In genomic region chr16:69482410-69482951, GRCh38 we compare ENCODE assay signal across 9 cellular contexts. TPM values are rescaled to one million over a fixed set of nuclear protein-coding genes. Genes with fewer than 3 reads are reported as not detected.
A peak's percentile ranks its signal among the peaks of the same experiment; 100 is the strongest.
DNase-seq lines count a peak whose midpoint lies in the region; ATAC-seq and TF ChIP-seq lines count a peak whose summit lies in the region.
"Had no signal": no experiment of that assay in that cellular context is flagged by ENCODE, and none has a peak within 500 bp of the region (broad histone marks: within the 10 kb centered on the region; RNA-seq: fewer than 3 reads in every experiment).

No MANE protein-coding gene starts in this region.

- peaks cover 2 to 13% of the 10 kb centered on the region in 2 donors for H3K4me1 ChIP-seq in ascending aorta
- peaks cover 11% of the 10 kb centered on the region for H3K4me1 ChIP-seq in testis

- no peaks in the 10 kb centered on the region for H3K9me3 ChIP-seq in ascending aorta
- H3K9me3 ChIP-seq in testis, result no peaks in the 10 kb centered on the region

- ATAC-seq in GM21723 (IDR thresholded peaks at IDR 0.05; ENCODE audit: unreplicated experiment) (no peak), HG03159 (IDR thresholded peaks at IDR 0.05; ENCODE audit: unreplicated experiment) (no peak), HG03378 (IDR thresholded peaks at IDR 0.05; ENCODE audit: unreplicated experiment) (no peak)

- peak overlapping the region; percentile 85 to 88 for H3K27ac ChIP-seq in ascending aorta
- peak overlapping the region; percentile 46 to 72 for H3K27ac ChIP-seq in testis

- peak overlapping the region in 1 of 2 donors; percentile 55 for H3K4me3 ChIP-seq in ascending aorta
- no peak overlapping the region for H3K4me3 ChIP-seq in testis

- 33 to 50% methylated on average over 4 to 10 of the region's 10 CpGs for WGBS in testis, 2 donors

- H3K27me3 ChIP-seq in ascending aorta, result no peaks in the 10 kb centered on the region
- H3K27me3 ChIP-seq in testis, result no peaks in the 10 kb centered on the region

- no peak for TF ChIP-seq POLR2A in testis (IDR thresholded peaks at IDR 0.05)

- DNase-seq in HT-29 (ENCODE audit: low spot score) (peak; percentile 48), ascending aorta (ENCODE audit: low spot score in 2 of 2) (peak in 1 of 2 donors; percentile 79), kidney glomerular epithelial cell (lab: John Stamatoyannopoulos, UW) (peak; percentile 16), testis (peak; percentile 48)
- DNase-seq in activated CD4-positive, alpha-beta T cell treated with anti-CD3 and anti-CD28 coated beads for 1 hour, result no peak
- DNase-seq: stimulated activated naive CD4-positive, alpha-beta T cell had no signal

- H3K36me3 ChIP-seq in ascending aorta, result no peaks in the 10 kb centered on the region
- no peaks in the 10 kb centered on the region for H3K36me3 ChIP-seq in testis (ENCODE audit: low read depth, missing control alignments)

- TF ChIP-seq CTCF in ascending aorta (IDR thresholded peaks at IDR 0.05) (no peak), testis (IDR thresholded peaks at IDR 0.05) (no peak)

- intact Hi-C loops in ascending aorta (cut with DNase I), result loop anchor here (1.0 to 5.0 kb wide), 4 partner anchors 40 to 85 kb away; partner anchors contain the start of gene CYB5B
- intact Hi-C loops in testis (cut with DNase I; ENCODE audit: low total_unique reads), result no loop called here

RNA-seq across cellular contexts. Expression of gene CYB5B, which starts 58.1 kb away (rescaled TPM):
- total RNA-seq in HT-29 (2014; rRNA removed; shearing (Covaris generic)), result 57.8 and 60.2 TPM in 2 replicates
- total RNA-seq in ascending aorta (19.2 TPM), testis (10 to 100 TPM; 65.8 to 85.0 TPM)
- polyA plus RNA-seq in testis (ENCODE audit: insufficient read depth, low read depth, low replicate concordance), result 91.9 TPM
